In genomic region chr10:42827201-42827600, GRCh38 we compare ENCODE assay signal across 14 cellular contexts. TPM values are rescaled to one million over a fixed set of nuclear protein-coding genes. Genes with fewer than 3 reads are reported as not detected.
A peak's percentile ranks its signal among the peaks of the same experiment; 100 is the strongest.
DNase-seq lines count a peak whose midpoint lies in the region; ATAC-seq and TF ChIP-seq lines count a peak whose summit lies in the region.
"Had no signal": no experiment of that assay in that cellular context is flagged by ENCODE, and none has a peak within 500 bp of the region (broad histone marks: within the 10 kb centered on the region; RNA-seq: fewer than 3 reads in every experiment).

No MANE protein-coding gene starts in this region.

- 0 out of 2 replicates have a peak, but pooled peaks have one; percentile 23 for TF ChIP-seq CTCF in A673 (conservative IDR thresholded peaks at IDR 0.05; ENCODE audit: low read depth, low read length)
- no peak for TF ChIP-seq CTCF in HEK293 (tag by site-specific recombination; IDR thresholded peaks at IDR 0.05)
- TF ChIP-seq CTCF in brain (conservative IDR thresholded peaks at IDR 0.05), result peak in 1 of 2 experiments; percentile 45

- no peak overlapping the region for H4K8ac ChIP-seq in mesendoderm (ENCODE audit: low read depth, low read length)

- no TSS peak for BruUV-seq in A673 (replicated peaks; lab: Mats Ljungman, UMichigan)

- H3K79me1 ChIP-seq in mesendoderm (ENCODE audit: low read length), result peaks cover 2% of the 10 kb centered on the region

- H3K27ac Mint-ChIP-seq in brain, result peak overlapping the region in 3 of 5 experiments; percentile 56 to 93 (median 66)
- H3K27ac Mint-ChIP-seq: activated B cell treated with CpG ODN at 0.5 μM for 24 hours; activated naive CD4-positive, alpha-beta T cell treated with anti-CD3 and anti-CD28 coated beads for 36 hours; natural killer cell had no signal

- CTCF ChIA-PET in A673 (lab: Charles Lee), result no interaction called here
- CTCF ChIA-PET in HEK293 (lab: Yijun Ruan, JAX), result interaction anchor here (0.8 kb wide), 2 partner anchors 10 to 30 kb away, joined by 3 read pairs; no protein-coding TSS in a partner anchor

- H2BK5ac ChIP-seq in mesendoderm (ENCODE audit: low read length), result no peak overlapping the region

- peaks cover 97% of the 10 kb centered on the region for H3K36me3 Mint-ChIP-seq in brain

- no peak overlapping the region for H4K5ac ChIP-seq in mesendoderm (ENCODE audit: low read length)

- POLR2A ChIA-PET in A673 (lab: Charles Lee; ENCODE audit: low non-redundant PET) (no interaction called here), HEK293 (lab: Yijun Ruan, JAX) (no interaction called here)

- DNase-seq in A673 (ENCODE audit: low spot score) (peak; percentile 9), mesendoderm (peak; percentile 64), cortex of kidney (lab: John Stamatoyannopoulos, UW) (no peak), RPMI8226 (no peak)
- no peak for DNase-seq in activated CD4-positive, alpha-beta T cell treated with anti-CD3 and anti-CD28 coated beads for 48 hours
- DNase-seq: activated B cell treated with CpG ODN at 0.5 μM for 24 hours; activated naive CD4-positive, alpha-beta T cell treated with anti-CD3 and anti-CD28 coated beads for 36 hours; IMR-90; natural killer cell; stimulated activated naive CD4-positive, alpha-beta T cell treated with Interleukin-2 at 50 U/mL for 16 hours had no signal

- peaks cover 10 to 24% (median 20%) of the 10 kb centered on the region in 5 experiments for H3K9me3 Mint-ChIP-seq in brain
- H3K9me3 Mint-ChIP-seq: activated naive CD4-positive, alpha-beta T cell treated with anti-CD3 and anti-CD28 coated beads for 36 hours; natural killer cell had no signal

- H3K4me1 Mint-ChIP-seq in brain, result peaks cover 25% of the 10 kb centered on the region
- H3K4me1 Mint-ChIP-seq: activated B cell treated with CpG ODN at 0.5 μM for 24 hours had no signal

- H3K36me3 ChIP-seq in A673 (ENCODE audit: insufficient read depth, low read length, poor library complexity, severe bottlenecking) (peaks cover 46% of the 10 kb centered on the region), HEK293 (ENCODE audit: control insufficient read depth in 2 of 2, insufficient read depth in 1 of 2, low read length in 2 of 2) (peaks cover 14 to 82% of the 10 kb centered on the region in 2 experiments), mesendoderm (ENCODE audit: control insufficient read depth, insufficient read depth, low read length) (peaks cover 2% of the 10 kb centered on the region)

- no peak for ATAC-seq in GM19351 (IDR thresholded peaks at IDR 0.05; ENCODE audit: unreplicated experiment)
- ATAC-seq: natural killer cell had no signal

- H3K9ac ChIP-seq in mesendoderm (ENCODE audit: low read length), result no peak overlapping the region

- no peaks in the 10 kb centered on the region for H3K79me2 ChIP-seq in mesendoderm (ENCODE audit: control insufficient read depth, insufficient read depth, low read length)

- H3K4me3 Mint-ChIP-seq in brain, result peak overlapping the region in 2 of 5 experiments; percentile 12 to 42
- H3K4me3 Mint-ChIP-seq: activated B cell treated with CpG ODN at 0.5 μM for 24 hours; activated naive CD4-positive, alpha-beta T cell treated with anti-CD3 and anti-CD28 coated beads for 36 hours; natural killer cell had no signal

- no peak overlapping the region for H3K56ac ChIP-seq in mesendoderm (ENCODE audit: low read length)

- H3K4me1 ChIP-seq in A673 (ENCODE audit: insufficient read depth, low read length, poor library complexity, severe bottlenecking) (no peaks in the 10 kb centered on the region), HEK293 (ENCODE audit: control insufficient read depth, insufficient read depth, low read length) (no peaks in the 10 kb centered on the region), mesendoderm (ENCODE audit: control insufficient read depth, low read depth, low read length) (no peaks in the 10 kb centered on the region)
- H3K4me1 ChIP-seq: vagina had no signal

- no peak overlapping the region for H3K23ac ChIP-seq in mesendoderm (ENCODE audit: low read length)

- no peaks in the 10 kb centered on the region for H3K27me3 ChIP-seq in A673 (replicated peaks; ENCODE audit: insufficient read depth, low read depth, low read length, poor library complexity)
- no peaks in the 10 kb centered on the region for H3K27me3 ChIP-seq in mesendoderm (ENCODE audit: insufficient read depth, low read length, poor library complexity)
- H3K27me3 ChIP-seq: vagina had no signal

- no peak overlapping the region for H2BK120ac ChIP-seq in mesendoderm (ENCODE audit: low read depth, low read length)

- H3K4me3 ChIP-seq in A673 (ENCODE audit: low read depth, low read length, poor library complexity, severe bottlenecking) (no peak overlapping the region), HEK293 (ENCODE audit: low read depth, low read length) (no peak overlapping the region), mesendoderm (ENCODE audit: low read length) (no peak overlapping the region)
- H3K4me3 ChIP-seq: vagina had no signal

- intact Hi-C loops in A673 (cut with micrococcal nuclease; ENCODE audit: unreplicated experiment), result no loop called here

- no peak overlapping the region for H3K27ac ChIP-seq in A673 (ENCODE audit: low read depth, low read length, poor library complexity, severe bottlenecking)
- H3K27ac ChIP-seq in HEK293 (ENCODE audit: extremely low read depth, low read depth, low read length), result no peak overlapping the region
- H3K27ac ChIP-seq in mesendoderm (ENCODE audit: low read depth, low read length), result no peak overlapping the region
- H3K27ac ChIP-seq: vagina had no signal

- H3K4me2 ChIP-seq in mesendoderm (ENCODE audit: low read length), result no peak overlapping the region

- H3K27me3 Mint-ChIP-seq in brain, result peaks cover 5% of the 10 kb centered on the region
- H3K27me3 Mint-ChIP-seq: activated B cell treated with CpG ODN at 0.5 μM for 24 hours had no signal

- H3K18ac ChIP-seq in mesendoderm (ENCODE audit: low read length), result no peak overlapping the region

- no CpG with 5 or more reads among the region's 6 CpGs for WGBS in mesendoderm (ENCODE audit: extremely low coverage, insufficient coverage, low lambda C conversion rate)

- no peaks in the 10 kb centered on the region for H3K9me3 ChIP-seq in A673 (ENCODE audit: low read depth, low read length, poor library complexity, severe bottlenecking)
- H3K9me3 ChIP-seq in HEK293 (ENCODE audit: control insufficient read depth, insufficient read depth, low read depth, low read length), result no peaks in the 10 kb centered on the region
- H3K9me3 ChIP-seq: vagina had no signal

- no peak overlapping the region for H3K4ac ChIP-seq in mesendoderm (ENCODE audit: low read depth, low read length)

- no peak overlapping the region for H2AK5ac ChIP-seq in mesendoderm (ENCODE audit: low read length)

- H2BK15ac ChIP-seq in mesendoderm (replicated peaks; ENCODE audit: low read depth), result no peak overlapping the region

TF ChIP-seq in HEK293, 187 proteins besides CTCF, POLR2A, EP300 and RAD21:
- TF ChIP-seq WT1 (tag by site-specific recombination; IDR thresholded peaks at IDR 0.05) (no peak), KLF1 (tag by site-specific recombination; IDR thresholded peaks at IDR 0.05) (peak; percentile 44), ZNF701 (tag by site-specific recombination; IDR thresholded peaks at IDR 0.05) (no peak), ZNF792 (tag by site-specific recombination; IDR thresholded peaks at IDR 0.05) (no peak), ZNF211 (tag by site-specific recombination; IDR thresholded peaks at IDR 0.05; ENCODE audit: low read depth) (no peak)
- TF ChIP-seq, protein P1, sequence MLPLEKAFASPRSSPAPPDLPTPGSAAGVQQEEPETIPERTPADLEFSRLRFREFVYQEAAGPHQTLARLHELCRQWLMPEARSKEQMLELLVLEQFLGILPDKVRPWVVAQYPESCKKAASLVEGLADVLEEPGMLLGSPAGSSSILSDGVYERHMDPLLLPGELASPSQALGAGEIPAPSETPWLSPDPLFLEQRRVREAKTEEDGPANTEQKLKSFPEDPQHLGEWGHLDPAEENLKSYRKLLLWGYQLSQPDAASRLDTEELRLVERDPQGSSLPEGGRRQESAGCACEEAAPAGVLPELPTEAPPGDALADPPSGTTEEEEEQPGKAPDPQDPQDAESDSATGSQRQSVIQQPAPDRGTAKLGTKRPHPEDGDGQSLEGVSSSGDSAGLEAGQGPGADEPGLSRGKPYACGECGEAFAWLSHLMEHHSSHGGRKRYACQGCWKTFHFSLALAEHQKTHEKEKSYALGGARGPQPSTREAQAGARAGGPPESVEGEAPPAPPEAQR (tag by site-specific recombination; IDR thresholded peaks at IDR 0.05), result no peak
TF ChIP-seq in HEK293: peak in this region for 1.

RNA-seq across cellular contexts. Expression of gene BMS1, which starts 44.6 kb away (rescaled TPM):
- 33.7 and 35.9 TPM in 2 replicates for total RNA-seq in A673 (2021)
- polyA plus RNA-seq in brain (ENCODE audit: insufficient read depth, low read depth, low replicate concordance), result 12.7 TPM
- 32.4 TPM for polyA plus RNA-seq in mesendoderm (2013, experiment 1 of 2)
- 32.6 TPM for polyA plus RNA-seq in mesendoderm (2013, experiment 2 of 2)

Comparison
In these comparisons a context has a peak if more than half of its experiments do, and no peak if none do; other contexts are left out.
1. DNase-seq: peak in A673 (single experiment) and mesendoderm (single experiment); none in activated CD4-positive, alpha-beta T cell treated with anti-CD3 and anti-CD28 coated beads for 48 hours (single experiment), cortex of kidney (single experiment) and RPMI8226 (single experiment).